26 cellular contexts compared by ENCODE assay signal in genomic region chr4:186272699-186273370, GRCh38. TPM values are rescaled to one million over a fixed set of nuclear protein-coding genes. Genes with fewer than 3 reads are reported as not detected.
"Had no signal": no experiment of that assay in that cellular context is flagged by ENCODE, and none has a peak within 500 bp of the region (broad histone marks: within the 10 kb centered on the region; RNA-seq: fewer than 3 reads in every experiment).

No MANE protein-coding gene starts in this region.

- H3K4me3 Mint-ChIP-seq: IgD-negative memory B cell had no signal

- H3K4me1 ChIP-seq: SJSA1 had no signal

- H3K4me3 ChIP-seq: SJSA1, SK-N-MC had no signal

- H3K36me3 ChIP-seq: SJSA1 had no signal

- H3K4me1 Mint-ChIP-seq: IgD-negative memory B cell had no signal

- H3K36me3 Mint-ChIP-seq: IgD-negative memory B cell had no signal

- H3K9me3 ChIP-seq: SJSA1 had no signal

- DNase-seq: KBM-7; MV-4-11; NCI-H1092; NCI-H1105 treated with DMSO at 0.1 percent for 48 hours; NCI-H1417 treated with DMSO at 0.1 percent for 48 hours; NCI-H146; NCI-H1694 treated with DMSO at 0.1 percent for 48 hours; NCI-H1930; NCI-H2081; NCI-H2107; NCI-H2227 treated with DMSO at 0.1 percent for 48 hours; NCI-H524; NCI-H526 treated with DMSO at 0.1 percent for 48 hours; NCI-H748 treated with DMSO at 0.1 percent for 48 hours; NK-92 treated with Interleukin-12 subunit alpha and Interleukin-12 subunit beta, amount 100 ng/mL, for 24 hours; Right ventricle myocardium superior; RPMI8226; SIG-M5; SW 1271 had no signal

- H3K27ac ChIP-seq: SJSA1, SK-N-MC had no signal

RNA-seq across cellular contexts. Expression of gene F11, which starts 6.8 kb away (rescaled TPM):
- total RNA-seq: HT-29, LHCN-M2, MCF 10A, NCI-H460, SJSA1 had no signal
- polyA plus RNA-seq: IgD-negative memory B cell had no signal

RNA-seq across cellular contexts. Expression of gene KLKB1, which starts 45.5 kb away (rescaled TPM):
- total RNA-seq: HT-29, LHCN-M2, SJSA1 had no signal
